Comparison of ENCODE assay signal across 32 cellular contexts in the genomic region with DNA sequence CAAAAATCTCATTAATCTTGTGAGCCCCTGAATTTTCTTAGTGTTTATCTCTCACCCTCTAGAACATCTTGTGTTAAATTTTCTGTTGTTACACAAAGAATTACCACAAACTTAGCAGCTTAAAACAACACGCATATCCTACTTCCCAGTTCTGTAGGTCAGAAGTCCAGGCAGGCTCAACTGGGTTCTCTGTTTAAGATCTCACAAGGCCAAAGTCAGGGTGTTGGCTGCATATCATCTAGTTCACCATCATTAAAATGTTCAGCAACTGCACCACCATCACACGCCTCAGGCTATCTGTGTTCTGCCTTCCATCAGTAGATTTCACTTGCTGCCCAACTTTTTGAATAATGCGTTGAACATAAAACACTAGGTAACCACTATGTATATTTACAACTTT.
DNase-seq lines count a peak whose midpoint lies in the region; ATAC-seq and TF ChIP-seq lines count a peak whose summit lies in the region.
"Had no signal": no experiment of that assay in that cellular context is flagged by ENCODE, and none has a peak within 500 bp of the region (broad histone marks: within the 10 kb centered on the region; RNA-seq: fewer than 3 reads in every experiment).

No MANE protein-coding gene starts in this region.

- POLR2A ChIA-PET in CD8-positive, alpha-beta T cell (lab: Charles Lee), result no interaction called here

- WGBS in thyroid gland, 2 donors, result 94 to 99% methylated on average over 3 of the region's 3 CpGs

- peaks cover 9% of the 10 kb centered on the region for H3K4me1 Mint-ChIP-seq in nephron
- H3K4me1 Mint-ChIP-seq in CD8-positive, alpha-beta T cell (ENCODE audit: low read depth), result no peaks in the 10 kb centered on the region
- H3K4me1 Mint-ChIP-seq: CD14-positive monocyte; CD4-positive, alpha-beta memory T cell; CD4-positive, CD25-positive, alpha-beta regulatory T cell; CD8-positive, alpha-beta memory T cell had no signal

- H3K9me3 ChIP-seq in mucosa of descending colon (no peaks in the 10 kb centered on the region), thyroid gland (no peaks in the 10 kb centered on the region)
- H3K9me3 ChIP-seq in CD8-positive, alpha-beta T cell (ENCODE audit: low read length), result no peaks in the 10 kb centered on the region
- H3K9me3 ChIP-seq: A549; BE2C; BLaER1; BLaER1 treated with 17β-estradiol and CSF1 and Interleukin-3, amounts not matched to agents 10 nM and 100 nM; Caco-2 had no signal

- no peaks in the 10 kb centered on the region for H3K36me3 Mint-ChIP-seq in nephron (ENCODE audit: low read depth)
- H3K36me3 Mint-ChIP-seq in CD8-positive, alpha-beta T cell, result no peaks in the 10 kb centered on the region
- H3K36me3 Mint-ChIP-seq: CD14-positive monocyte; CD4-positive, alpha-beta memory T cell; CD4-positive, CD25-positive, alpha-beta regulatory T cell; CD8-positive, alpha-beta memory T cell had no signal

- peak overlapping the region in 2 of 3 experiments; percentile 5 to 19 for H3K27ac Mint-ChIP-seq in nephron
- H3K27ac Mint-ChIP-seq in CD8-positive, alpha-beta T cell, result no peak overlapping the region
- H3K27ac Mint-ChIP-seq: B cell; CD4-positive, alpha-beta memory T cell; CD4-positive, alpha-beta T cell; CD4-positive, CD25-positive, alpha-beta regulatory T cell; CD8-positive, alpha-beta memory T cell had no signal

- no peak overlapping the region for H3K27ac ChIP-seq in thyroid gland
- no peak overlapping the region for H3K27ac ChIP-seq in CD8-positive, alpha-beta T cell (ENCODE audit: low read depth, low read length)
- H3K27ac ChIP-seq: 22Rv1; A549; BLaER1; BLaER1 treated with 17β-estradiol and CSF1 and Interleukin-3, amounts not matched to agents 10 nM and 100 nM; C4-2B had no signal

- no peak for TF ChIP-seq CTCF in mucosa of descending colon (IDR thresholded peaks at IDR 0.05)
- TF ChIP-seq CTCF in nephron (IDR thresholded peaks at IDR 0.05; ENCODE audit: unreplicated experiment in 3 of 3), result no peak
- no peak for TF ChIP-seq CTCF in thyroid gland (IDR thresholded peaks at IDR 0.05)
- TF ChIP-seq CTCF in CD8-positive, alpha-beta T cell (IDR thresholded peaks at IDR 0.05), result no peak

- CTCF ChIA-PET in CD8-positive, alpha-beta T cell (lab: Charles Lee), result no interaction called here

- no peak for TF ChIP-seq POLR2A in thyroid gland (IDR thresholded peaks at IDR 0.05)

- H3K36me3 ChIP-seq in mucosa of descending colon (ENCODE audit: low read depth) (no peaks in the 10 kb centered on the region), thyroid gland (no peaks in the 10 kb centered on the region)
- H3K36me3 ChIP-seq in CD8-positive, alpha-beta T cell (ENCODE audit: insufficient read depth, low read length), result no peaks in the 10 kb centered on the region
- H3K36me3 ChIP-seq: BE2C; BLaER1; BLaER1 treated with 17β-estradiol and CSF1 and Interleukin-3, amounts not matched to agents 10 nM and 100 nM had no signal

- ATAC-seq in left colon (peak; percentile 88), mucosa of descending colon (peak; percentile 63)
- ATAC-seq in CD8-positive, alpha-beta T cell, result no peak
- ATAC-seq: A549 had no signal

- H3K4me3 ChIP-seq in mucosa of descending colon (no peak overlapping the region), thyroid gland (replicated peaks in 1 of 3) (no peak overlapping the region)
- no peak overlapping the region for H3K4me3 ChIP-seq in CD8-positive, alpha-beta T cell (ENCODE audit: low read depth, low read length)
- H3K4me3 ChIP-seq: A549; BLaER1; BLaER1 treated with 17β-estradiol and CSF1 and Interleukin-3, amounts not matched to agents 10 nM and 100 nM had no signal

- H3K4me1 ChIP-seq in mucosa of descending colon (ENCODE audit: low read depth), result no peaks in the 10 kb centered on the region
- H3K4me1 ChIP-seq in thyroid gland, result peaks cover 0 to 7% of the 10 kb centered on the region in 2 donors
- no peaks in the 10 kb centered on the region for H3K4me1 ChIP-seq in CD8-positive, alpha-beta T cell (ENCODE audit: insufficient read depth, low read length)
- H3K4me1 ChIP-seq: A549, BE2C, BLaER1, Caco-2 had no signal

- intact Hi-C loops in left colon (cut with DNase I, micrococcal nuclease), result no loop called here
- intact Hi-C loops in mucosa of descending colon (cut with DNase I, micrococcal nuclease), result no loop called here
- intact Hi-C loops in thyroid gland (cut with DNase I), result no loop called here
- intact Hi-C loops in CD8-positive, alpha-beta T cell (cut with DNase I, micrococcal nuclease), result no loop called here

- DNase-seq in left colon, result no peak
- no peak for DNase-seq in mucosa of descending colon
- DNase-seq in thyroid gland, result no peak
- DNase-seq in CD8-positive, alpha-beta T cell, result no peak
- DNase-seq in GOT3 (lab: John Stamatoyannopoulos, UW), result no peak
- DNase-seq: 8988T; ACHN; AML-193; BE2C; C1 segment of cervical spinal cord; Caco-2; Calu3; CD4-positive, alpha-beta memory T cell; CD4-positive, alpha-beta T cell; CD4-positive, CD25-positive, alpha-beta regulatory T cell; CD8-positive, alpha-beta memory T cell; COR-L47; DMS 273 treated with DMSO at 0.1 percent for 48 hours; DMS153; DMS53; DMS79; DMS79 treated with DMSO at 0.1 percent for 48 hours; DND-41; EL had no signal

- H3K9me3 Mint-ChIP-seq in nephron, result no peaks in the 10 kb centered on the region
- no peaks in the 10 kb centered on the region for H3K9me3 Mint-ChIP-seq in CD8-positive, alpha-beta T cell

- H3K4me3 Mint-ChIP-seq in nephron, result no peak overlapping the region
- no peak overlapping the region for H3K4me3 Mint-ChIP-seq in CD8-positive, alpha-beta T cell
- H3K4me3 Mint-ChIP-seq: B cell; CD14-positive monocyte; CD4-positive, alpha-beta memory T cell; CD4-positive, alpha-beta T cell; CD4-positive, CD25-positive, alpha-beta regulatory T cell; CD8-positive, alpha-beta memory T cell had no signal

- no peaks in the 10 kb centered on the region for H3K27me3 ChIP-seq in thyroid gland
- H3K27me3 ChIP-seq in CD8-positive, alpha-beta T cell (ENCODE audit: insufficient read depth, low read length), result no peaks in the 10 kb centered on the region
- H3K27me3 ChIP-seq: BE2C; BLaER1; BLaER1 treated with 17β-estradiol and CSF1 and Interleukin-3, amounts not matched to agents 10 nM and 100 nM had no signal

- no peaks in the 10 kb centered on the region for H3K27me3 Mint-ChIP-seq in nephron (ENCODE audit: low read depth)
- no peaks in the 10 kb centered on the region for H3K27me3 Mint-ChIP-seq in CD8-positive, alpha-beta T cell (ENCODE audit: low read depth)
- H3K27me3 Mint-ChIP-seq: B cell; CD4-positive, alpha-beta memory T cell; CD4-positive, alpha-beta T cell; CD4-positive, CD25-positive, alpha-beta regulatory T cell had no signal
